In the genomic region with DNA sequence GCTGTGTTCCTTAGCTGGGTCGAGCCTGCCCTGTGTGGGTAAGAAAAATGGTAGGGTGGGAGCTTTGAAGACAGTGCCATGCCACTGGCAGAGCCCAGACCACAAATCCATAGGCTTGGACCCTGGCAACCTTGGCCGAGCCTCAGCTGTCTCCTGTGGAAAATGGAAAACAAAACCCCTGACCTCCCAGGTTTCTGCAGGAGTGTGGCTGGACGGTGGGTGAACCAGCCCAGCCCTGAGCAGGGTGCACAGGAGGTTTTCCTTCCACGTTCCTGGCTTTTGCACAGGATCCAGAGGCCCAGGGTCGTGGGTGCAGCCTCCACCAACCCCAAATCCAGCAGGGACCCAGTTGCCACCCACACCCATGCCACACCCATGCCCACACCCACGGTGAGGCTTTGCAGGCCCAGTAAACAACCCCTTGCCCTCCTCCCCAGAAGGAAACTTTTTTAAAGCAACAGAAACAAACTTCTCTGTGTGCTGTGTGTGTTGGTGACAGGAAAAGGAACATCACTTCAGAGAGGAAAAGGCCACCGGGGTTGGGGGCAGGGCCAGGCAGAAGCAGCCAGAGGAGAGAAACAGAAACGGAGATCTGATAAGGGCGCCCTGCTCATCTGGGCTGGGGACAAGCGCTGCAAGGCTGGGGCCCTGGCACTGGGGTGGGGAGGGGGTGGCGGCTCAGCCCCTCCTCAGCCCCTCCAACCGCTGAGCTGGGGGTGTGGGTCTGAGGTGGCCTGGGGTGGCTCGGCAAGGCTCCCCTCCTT, we compare ENCODE assay signal across 1 cellular context.
A peak's percentile ranks its signal among the peaks of the same experiment; 100 is the strongest.
TF ChIP-seq lines count a peak whose summit lies in the region.

No MANE protein-coding gene starts in this region.

TF ChIP-seq in K562, 482 proteins besides CTCF, POLR2A, EP300 and RAD21 (continued from another document and continues in another):
- TF ChIP-seq POLR2H (tag; IDR thresholded peaks at IDR 0.05; ENCODE audit: low read depth) (no peak), HIVEP1 (CRISPR knock-in tag; IDR thresholded peaks at IDR 0.05) (0 out of 2 replicates have a peak, but pooled peaks have one; percentile 6), POLR2AphosphoS2 (IDR thresholded peaks at IDR 0.05; ENCODE audit: low read length) (no peak), SOX6 (IDR thresholded peaks at IDR 0.05) (peak; percentile 46; the same call in 1 of the 2 replicates), ZNF583 (CRISPR knock-in tag; IDR thresholded peaks at IDR 0.05) (0 out of 2 replicates have a peak, but pooled peaks have one; percentile 16), E2F4 (CRISPR knock-in tag; IDR thresholded peaks at IDR 0.05; ENCODE audit: low read depth) (no peak), PTTG1 (tag; IDR thresholded peaks at IDR 0.05; ENCODE audit: low read depth) (no peak), ZNF699 (CRISPR knock-in tag; IDR thresholded peaks at IDR 0.05; ENCODE audit: insufficient replicate concordance) (no peak), E2F8 (IDR thresholded peaks at IDR 0.05; ENCODE audit: low read depth, partially characterized antibody) (no peak), TGIF2 (CRISPR knock-in tag; IDR thresholded peaks at IDR 0.05) (no peak), HMGXB4 (CRISPR knock-in tag; IDR thresholded peaks at IDR 0.05) (0 out of 2 replicates have a peak, but pooled peaks have one; percentile 31), BDP1 (IDR thresholded peaks at IDR 0.05; ENCODE audit: insufficient read depth, insufficient read length) (no peak), HDAC3 (IDR thresholded peaks at IDR 0.05; ENCODE audit: borderline replicate concordance, partially characterized antibody) (no peak), ZKSCAN3 (CRISPR knock-in tag; IDR thresholded peaks at IDR 0.05) (no peak), HDAC2 (IDR thresholded peaks at IDR 0.05) (peak; percentile 14; the same call in 1 of the 2 replicates), GTF2B (IDR thresholded peaks at IDR 0.05; ENCODE audit: extremely low read depth, insufficient read length) (no peak), ZNF436 (CRISPR knock-in tag; IDR thresholded peaks at IDR 0.05) (no peak), SP2 (IDR thresholded peaks at IDR 0.05; ENCODE audit: extremely low read depth, low read depth, low read length, poor library complexity, severe bottlenecking) (no peak), HDGF (IDR thresholded peaks at IDR 0.05) (no peak), XRCC3 (IDR thresholded peaks at IDR 0.05) (no peak), CCAR2 (IDR thresholded peaks at IDR 0.05; ENCODE audit: low read depth, low read length) (no peak), TCF3 (CRISPR knock-in tag; IDR thresholded peaks at IDR 0.05) (peak; percentile 11; the same call in 1 of the 2 replicates), ZNF444 (CRISPR knock-in tag; IDR thresholded peaks at IDR 0.05) (no peak), ZNF644 (tag; IDR thresholded peaks at IDR 0.05; ENCODE audit: low read depth) (no peak; the same call in none of the 2 replicates), ETV5 (CRISPR knock-in tag; IDR thresholded peaks at IDR 0.05; ENCODE audit: low read depth) (no peak), JUNB (CRISPR knock-in tag; conservative IDR thresholded peaks at IDR 0.05) (no peak), SP1 (CRISPR knock-in tag; IDR thresholded peaks at IDR 0.05) (no peak), TRIM24 (IDR thresholded peaks at IDR 0.05) (peak in 1 of 2 experiments; percentile 70; a peak in 2 of 4 replicates), CREB5 (CRISPR knock-in tag; IDR thresholded peaks at IDR 0.05) (no peak), SRSF9 (IDR thresholded peaks at IDR 0.05; ENCODE audit: borderline replicate concordance, low read depth, low read length) (no peak), CGGBP1 (CRISPR knock-in tag; IDR thresholded peaks at IDR 0.05) (no peak), BRCA1 (IDR thresholded peaks at IDR 0.05) (no peak), BRCA1 (CRISPR knock-in tag; IDR thresholded peaks at IDR 0.05) (no peak), GTF3C2 (IDR thresholded peaks at IDR 0.05; ENCODE audit: borderline replicate concordance, extremely low read depth, insufficient read length) (no peak), PYGO2 (tag; IDR thresholded peaks at IDR 0.05) (no peak)
- TF ChIP-seq, protein P1, sequence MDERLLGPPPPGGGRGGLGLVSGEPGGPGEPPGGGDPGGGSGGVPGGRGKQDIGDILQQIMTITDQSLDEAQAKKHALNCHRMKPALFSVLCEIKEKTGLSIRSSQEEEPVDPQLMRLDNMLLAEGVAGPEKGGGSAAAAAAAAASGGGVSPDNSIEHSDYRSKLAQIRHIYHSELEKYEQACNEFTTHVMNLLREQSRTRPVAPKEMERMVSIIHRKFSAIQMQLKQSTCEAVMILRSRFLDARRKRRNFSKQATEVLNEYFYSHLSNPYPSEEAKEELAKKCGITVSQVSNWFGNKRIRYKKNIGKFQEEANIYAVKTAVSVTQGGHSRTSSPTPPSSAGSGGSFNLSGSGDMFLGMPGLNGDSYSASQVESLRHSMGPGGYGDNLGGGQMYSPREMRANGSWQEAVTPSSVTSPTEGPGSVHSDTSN (CRISPR knock-in tag; IDR thresholded peaks at IDR 0.05; ENCODE audit: low read depth) = no peak
- TF ChIP-seq, protein P1 (tag; conservative IDR thresholded peaks at IDR 0.05; ENCODE audit: low read depth) = 0 out of 2 replicates have a peak, but pooled peaks have one; percentile 9
- TF ChIP-seq, protein P2, sequence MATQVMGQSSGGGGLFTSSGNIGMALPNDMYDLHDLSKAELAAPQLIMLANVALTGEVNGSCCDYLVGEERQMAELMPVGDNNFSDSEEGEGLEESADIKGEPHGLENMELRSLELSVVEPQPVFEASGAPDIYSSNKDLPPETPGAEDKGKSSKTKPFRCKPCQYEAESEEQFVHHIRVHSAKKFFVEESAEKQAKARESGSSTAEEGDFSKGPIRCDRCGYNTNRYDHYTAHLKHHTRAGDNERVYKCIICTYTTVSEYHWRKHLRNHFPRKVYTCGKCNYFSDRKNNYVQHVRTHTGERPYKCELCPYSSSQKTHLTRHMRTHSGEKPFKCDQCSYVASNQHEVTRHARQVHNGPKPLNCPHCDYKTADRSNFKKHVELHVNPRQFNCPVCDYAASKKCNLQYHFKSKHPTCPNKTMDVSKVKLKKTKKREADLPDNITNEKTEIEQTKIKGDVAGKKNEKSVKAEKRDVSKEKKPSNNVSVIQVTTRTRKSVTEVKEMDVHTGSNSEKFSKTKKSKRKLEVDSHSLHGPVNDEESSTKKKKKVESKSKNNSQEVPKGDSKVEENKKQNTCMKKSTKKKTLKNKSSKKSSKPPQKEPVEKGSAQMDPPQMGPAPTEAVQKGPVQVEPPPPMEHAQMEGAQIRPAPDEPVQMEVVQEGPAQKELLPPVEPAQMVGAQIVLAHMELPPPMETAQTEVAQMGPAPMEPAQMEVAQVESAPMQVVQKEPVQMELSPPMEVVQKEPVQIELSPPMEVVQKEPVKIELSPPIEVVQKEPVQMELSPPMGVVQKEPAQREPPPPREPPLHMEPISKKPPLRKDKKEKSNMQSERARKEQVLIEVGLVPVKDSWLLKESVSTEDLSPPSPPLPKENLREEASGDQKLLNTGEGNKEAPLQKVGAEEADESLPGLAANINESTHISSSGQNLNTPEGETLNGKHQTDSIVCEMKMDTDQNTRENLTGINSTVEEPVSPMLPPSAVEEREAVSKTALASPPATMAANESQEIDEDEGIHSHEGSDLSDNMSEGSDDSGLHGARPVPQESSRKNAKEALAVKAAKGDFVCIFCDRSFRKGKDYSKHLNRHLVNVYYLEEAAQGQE (CRISPR knock-in tag; IDR thresholded peaks at IDR 0.05; ENCODE audit: low read depth) = no peak
